In the genomic region with DNA sequence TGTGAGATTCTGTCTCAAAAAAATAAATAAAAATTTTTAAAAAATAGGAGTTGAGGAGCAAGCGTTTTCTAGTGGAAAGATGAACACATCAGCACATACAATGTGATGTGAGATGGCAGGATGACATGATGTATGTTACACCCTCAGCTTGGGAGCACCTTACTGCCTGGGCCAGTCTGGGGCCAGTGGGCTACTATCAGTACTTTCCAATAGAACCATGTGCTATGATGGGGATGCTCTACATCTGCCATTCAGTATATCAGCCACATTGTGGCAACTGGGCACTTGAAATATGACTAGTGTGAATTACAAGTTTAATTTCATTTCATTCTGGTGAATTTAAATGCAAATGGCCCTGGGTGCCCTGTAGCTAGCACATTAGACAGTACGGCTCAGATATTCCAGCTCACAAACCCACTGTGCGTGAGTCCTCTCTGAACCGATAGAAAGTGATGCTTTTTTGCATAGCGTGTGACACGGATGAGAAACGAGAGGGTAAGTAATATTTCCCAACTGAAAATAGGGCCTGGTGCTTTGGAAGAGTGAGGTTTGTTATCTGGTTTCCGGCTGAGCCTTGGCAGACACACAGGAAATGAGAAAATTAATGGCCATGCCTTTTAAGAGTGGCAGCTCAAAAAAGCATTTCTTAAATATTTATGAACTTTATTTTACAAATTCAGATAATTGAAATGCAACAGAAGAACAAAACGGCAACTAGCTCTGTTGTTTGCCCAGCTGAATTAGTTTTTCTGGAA, we compare ENCODE assay signal across 7 cellular contexts.
DNase-seq lines count a peak whose midpoint lies in the region; ATAC-seq and TF ChIP-seq lines count a peak whose summit lies in the region.

No MANE protein-coding gene starts in this region.

- TF ChIP-seq CTCF in SK-N-SH (IDR thresholded peaks at IDR 0.05) = no peak
- TF ChIP-seq CTCF in WERI-Rb-1 (IDR thresholded peaks at IDR 0.05; ENCODE audit: low read depth, low read length) = no peak

- CTCF ChIA-PET in SK-N-SH (lab: Yijun Ruan, JAX) = interaction anchor here (0.8 to 2.3 kb wide), 8 partner anchors 15 to 711 kb away, joined by 3 to 7 read pairs (median 4); a partner anchor contains a TSS

- H3K9me2 ChIP-seq in SK-N-SH = no peaks in the 10 kb centered on the region

- H3K36me3 ChIP-seq in SK-N-SH (replicated peaks in 1 of 2; ENCODE audit: control insufficient read depth in 1 of 2, insufficient read depth in 2 of 2, low read length in 1 of 2) (peaks cover 11 to 29% of the 10 kb centered on the region in 2 experiments), WERI-Rb-1 (peaks cover 18% of the 10 kb centered on the region)

- no peak overlapping the region for H2AFZ ChIP-seq in SK-N-SH (ENCODE audit: low read depth)

- no peak overlapping the region for H3K9ac ChIP-seq in SK-N-SH

- POLR2A ChIA-PET in SK-N-SH (lab: Yijun Ruan, JAX) = no interaction called here

- 0 out of 2 replicates have a peak overlapping the region, but pooled peaks have one; percentile 43 for H3K4me2 ChIP-seq in SK-N-SH

- WGBS in SK-N-SH (ENCODE audit: low lambda C conversion rate) = 48% methylated on average over 9 of the region's 9 CpGs

- no peaks in the 10 kb centered on the region for H3K9me3 ChIP-seq in SK-N-SH
- no peaks in the 10 kb centered on the region for H3K9me3 ChIP-seq in WERI-Rb-1 (ENCODE audit: severe bottlenecking)

- ATAC-seq in GM18873 (IDR thresholded peaks at IDR 0.05; ENCODE audit: low FRiP score, unreplicated experiment) = peak; percentile 45
- peak; percentile 59 for ATAC-seq in HG02981 (IDR thresholded peaks at IDR 0.05; ENCODE audit: unreplicated experiment)
- ATAC-seq in left ventricle myocardium superior = peak; percentile 51

- peak; percentile 66 for DNase-seq in SK-N-SH
- no peak for DNase-seq in left ventricle myocardium superior
- DNase-seq in HuH-7.5 (ENCODE audit: low spot score) = no peak
- no peak for DNase-seq in WERI-Rb-1
- no peak for DNase-seq in DMS53 (lab: John Stamatoyannopoulos, UW)

- H3F3A ChIP-seq in SK-N-SH (replicated peaks; ENCODE audit: insufficient read depth) = peaks cover 16% of the 10 kb centered on the region

- H3K27ac ChIP-seq in SK-N-SH (ENCODE audit: low read depth in 2 of 2, low read length in 1 of 2) (peak overlapping the region; percentile 49 to 98; a peak in 3 of 4 replicates), WERI-Rb-1 (no peak overlapping the region)

- no peak overlapping the region for H3K4me3 ChIP-seq in SK-N-SH (ENCODE audit: low read depth in 2 of 2, low read length in 1 of 2)
- no peak overlapping the region for H3K4me3 ChIP-seq in WERI-Rb-1 (ENCODE audit: low read depth, low read length)

- H4K20me1 ChIP-seq in SK-N-SH (ENCODE audit: insufficient read depth) = no peaks in the 10 kb centered on the region

- H3K27me3 ChIP-seq in SK-N-SH (ENCODE audit: insufficient read depth) (no peaks in the 10 kb centered on the region), WERI-Rb-1 (ENCODE audit: insufficient read depth, low read depth, severe bottlenecking) (no peaks in the 10 kb centered on the region)

- intact Hi-C loops in left ventricle myocardium superior (cut with micrococcal nuclease) = no loop called here

- no peaks in the 10 kb centered on the region for H3K79me2 ChIP-seq in SK-N-SH (ENCODE audit: insufficient read depth)

- peak in 1 of 2 experiments; percentile 65; a peak in 1 of 4 replicates for TF ChIP-seq EP300 in SK-N-SH (IDR thresholded peaks at IDR 0.05; ENCODE audit: borderline replicate concordance in 1 of 2, low read depth in 1 of 2, low read length in 1 of 2)

- TF ChIP-seq RAD21 in SK-N-SH (IDR thresholded peaks at IDR 0.05; ENCODE audit: low read length) = no peak

- peaks cover 9 to 43% of the 10 kb centered on the region in 2 experiments; a peak in 3 of 4 replicates for H3K4me1 ChIP-seq in SK-N-SH (ENCODE audit: control insufficient read depth in 1 of 2, insufficient read depth in 2 of 2, low read depth in 1 of 2, low read length in 1 of 2)

TF ChIP-seq in SK-N-SH, 30 proteins besides CTCF, POLR2A, EP300 and RAD21 (continues in another document):
- TF ChIP-seq, protein P1, sequence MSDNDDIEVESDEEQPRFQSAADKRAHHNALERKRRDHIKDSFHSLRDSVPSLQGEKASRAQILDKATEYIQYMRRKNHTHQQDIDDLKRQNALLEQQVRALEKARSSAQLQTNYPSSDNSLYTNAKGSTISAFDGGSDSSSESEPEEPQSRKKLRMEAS (IDR thresholded peaks at IDR 0.05; ENCODE audit: low read depth) = no peak
- TF ChIP-seq JUND (IDR thresholded peaks at IDR 0.05) (no peak), CHD2 (IDR thresholded peaks at IDR 0.05; ENCODE audit: low read length, partially characterized antibody) (peak; percentile 41), FOSL2 (IDR thresholded peaks at IDR 0.05; ENCODE audit: borderline replicate concordance, low read depth) (no peak), FOXM1 (IDR thresholded peaks at IDR 0.05; ENCODE audit: low read depth) (no peak), NFIC (IDR thresholded peaks at IDR 0.05; ENCODE audit: borderline replicate concordance) (no peak), POLR2AphosphoS5 (IDR thresholded peaks at IDR 0.05; ENCODE audit: low read depth, low read length) (no peak), MXI1 (IDR thresholded peaks at IDR 0.05; ENCODE audit: low read depth, low read length) (peak; percentile 58), TAF1 (IDR thresholded peaks at IDR 0.05; ENCODE audit: borderline replicate concordance, low read depth, low read length) (no peak), GATA2 (CRISPR knock-in tag; IDR thresholded peaks at IDR 0.05) (0 out of 2 replicates have a peak, but pooled peaks have one; percentile 19), RCOR1 (IDR thresholded peaks at IDR 0.05; ENCODE audit: low read length) (no peak; the same call in none of the 2 replicates), TEAD4 (IDR thresholded peaks at IDR 0.05; ENCODE audit: borderline replicate concordance, insufficient read depth) (no peak), RXRA (IDR thresholded peaks at IDR 0.05; ENCODE audit: borderline replicate concordance, low read depth) (no peak), GABPA (IDR thresholded peaks at IDR 0.05; ENCODE audit: low read depth) (no peak), SMC3 (IDR thresholded peaks at IDR 0.05; ENCODE audit: low read depth, low read length) (no peak), MEF2A (IDR thresholded peaks at IDR 0.05; ENCODE audit: borderline replicate concordance, low read depth) (no peak), TCF12 (IDR thresholded peaks at IDR 0.05) (peak; percentile 27; the same call in 1 of the 2 replicates), FOXJ3 (CRISPR knock-in tag; IDR thresholded peaks at IDR 0.05) (no peak), NRF1 (IDR thresholded peaks at IDR 0.05; ENCODE audit: low read depth, low read length) (no peak)
- TF ChIP-seq, protein P2, sequence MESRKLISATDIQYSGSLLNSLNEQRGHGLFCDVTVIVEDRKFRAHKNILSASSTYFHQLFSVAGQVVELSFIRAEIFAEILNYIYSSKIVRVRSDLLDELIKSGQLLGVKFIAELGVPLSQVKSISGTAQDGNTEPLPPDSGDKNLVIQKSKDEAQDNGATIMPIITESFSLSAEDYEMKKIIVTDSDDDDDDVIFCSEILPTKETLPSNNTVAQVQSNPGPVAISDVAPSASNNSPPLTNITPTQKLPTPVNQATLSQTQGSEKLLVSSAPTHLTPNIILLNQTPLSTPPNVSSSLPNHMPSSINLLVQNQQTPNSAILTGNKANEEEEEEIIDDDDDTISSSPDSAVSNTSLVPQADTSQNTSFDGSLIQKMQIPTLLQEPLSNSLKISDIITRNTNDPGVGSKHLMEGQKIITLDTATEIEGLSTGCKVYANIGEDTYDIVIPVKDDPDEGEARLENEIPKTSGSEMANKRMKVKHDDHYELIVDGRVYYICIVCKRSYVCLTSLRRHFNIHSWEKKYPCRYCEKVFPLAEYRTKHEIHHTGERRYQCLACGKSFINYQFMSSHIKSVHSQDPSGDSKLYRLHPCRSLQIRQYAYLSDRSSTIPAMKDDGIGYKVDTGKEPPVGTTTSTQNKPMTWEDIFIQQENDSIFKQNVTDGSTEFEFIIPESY (IDR thresholded peaks at IDR 0.05; ENCODE audit: borderline replicate concordance, low read depth) = no peak
- TF ChIP-seq, protein P3, sequence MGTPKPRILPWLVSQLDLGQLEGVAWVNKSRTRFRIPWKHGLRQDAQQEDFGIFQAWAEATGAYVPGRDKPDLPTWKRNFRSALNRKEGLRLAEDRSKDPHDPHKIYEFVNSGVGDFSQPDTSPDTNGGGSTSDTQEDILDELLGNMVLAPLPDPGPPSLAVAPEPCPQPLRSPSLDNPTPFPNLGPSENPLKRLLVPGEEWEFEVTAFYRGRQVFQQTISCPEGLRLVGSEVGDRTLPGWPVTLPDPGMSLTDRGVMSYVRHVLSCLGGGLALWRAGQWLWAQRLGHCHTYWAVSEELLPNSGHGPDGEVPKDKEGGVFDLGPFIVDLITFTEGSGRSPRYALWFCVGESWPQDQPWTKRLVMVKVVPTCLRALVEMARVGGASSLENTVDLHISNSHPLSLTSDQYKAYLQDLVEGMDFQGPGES (IDR thresholded peaks at IDR 0.05; ENCODE audit: low read depth, low read length) = no peak
- TF ChIP-seq, protein P4, sequence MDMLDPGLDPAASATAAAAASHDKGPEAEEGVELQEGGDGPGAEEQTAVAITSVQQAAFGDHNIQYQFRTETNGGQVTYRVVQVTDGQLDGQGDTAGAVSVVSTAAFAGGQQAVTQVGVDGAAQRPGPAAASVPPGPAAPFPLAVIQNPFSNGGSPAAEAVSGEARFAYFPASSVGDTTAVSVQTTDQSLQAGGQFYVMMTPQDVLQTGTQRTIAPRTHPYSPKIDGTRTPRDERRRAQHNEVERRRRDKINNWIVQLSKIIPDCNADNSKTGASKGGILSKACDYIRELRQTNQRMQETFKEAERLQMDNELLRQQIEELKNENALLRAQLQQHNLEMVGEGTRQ (IDR thresholded peaks at IDR 0.05; ENCODE audit: borderline replicate concordance, low read depth, low read length) = no peak
- TF ChIP-seq, protein P5, sequence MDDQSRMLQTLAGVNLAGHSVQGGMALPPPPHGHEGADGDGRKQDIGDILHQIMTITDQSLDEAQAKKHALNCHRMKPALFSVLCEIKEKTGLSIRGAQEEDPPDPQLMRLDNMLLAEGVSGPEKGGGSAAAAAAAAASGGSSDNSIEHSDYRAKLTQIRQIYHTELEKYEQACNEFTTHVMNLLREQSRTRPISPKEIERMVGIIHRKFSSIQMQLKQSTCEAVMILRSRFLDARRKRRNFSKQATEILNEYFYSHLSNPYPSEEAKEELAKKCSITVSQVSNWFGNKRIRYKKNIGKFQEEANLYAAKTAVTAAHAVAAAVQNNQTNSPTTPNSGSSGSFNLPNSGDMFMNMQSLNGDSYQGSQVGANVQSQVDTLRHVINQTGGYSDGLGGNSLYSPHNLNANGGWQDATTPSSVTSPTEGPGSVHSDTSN (IDR thresholded peaks at IDR 0.05) = peak; percentile 62
